7 cellular contexts compared by ENCODE assay signal in genomic region chr9:127778280-127779135, GRCh38. TPM values are rescaled to one million over a fixed set of nuclear protein-coding genes. Genes with fewer than 3 reads are reported as not detected.
DNase-seq lines count a peak whose midpoint lies in the region; ATAC-seq and TF ChIP-seq lines count a peak whose summit lies in the region.

TSS of gene SH2D3C (minus strand) at chr9:127778666. CDS start at chr9:127778627, 39 bp downstream.

- peaks cover 15% of the 10 kb centered on the region for H3F3A ChIP-seq in Loucy (ENCODE audit: low read depth)

- no peak within 1 kb of the TSS for H2AFZ ChIP-seq in Loucy (ENCODE audit: low read length)

- peaks cover 56% of the 10 kb centered on the region for H3K4me1 ChIP-seq in Loucy (ENCODE audit: insufficient read depth, low read length, poor library complexity, severe bottlenecking)

- H4K20me1 ChIP-seq in Loucy (ENCODE audit: insufficient read depth, low read length, poor library complexity, severe bottlenecking): peaks cover 14% of the 10 kb centered on the region

- H3K4me1 Mint-ChIP-seq in activated T-helper 2 cell treated with anti-CD3 and anti-CD28 coated beads, Interferon-gamma antibody, Interleukin-2, Interleukin-4, amounts not matched to agents 10 μg/mL and 5 μg/mL and 100 μg/mL, durations not matched to agents 14 hours and 24 hours and 36 hours (ENCODE audit: low read depth): peaks cover 47% of the 10 kb centered on the region

- H3K27ac ChIP-seq in temporal lobe (ENCODE audit: low read depth, low read length): peak within 1 kb of the TSS; percentile 50

- H3K9ac ChIP-seq in Loucy (ENCODE audit: low read depth, low read length, poor library complexity, severe bottlenecking): peak within 1 kb of the TSS; percentile 92

- peak within 1 kb of the TSS; percentile 98 for H3K4me3 Mint-ChIP-seq in activated T-helper 2 cell treated with anti-CD3 and anti-CD28 coated beads, Interferon-gamma antibody, Interleukin-2, Interleukin-4, amounts not matched to agents 10 μg/mL and 5 μg/mL and 100 μg/mL, durations not matched to agents 14 hours and 24 hours and 36 hours (ENCODE audit: low read depth)

- H3K27me3 ChIP-seq in Loucy (ENCODE audit: insufficient read depth, low read length, poor library complexity, severe bottlenecking): no peaks in the 10 kb centered on the region

- H3K9me3 Mint-ChIP-seq in activated T-helper 2 cell treated with anti-CD3 and anti-CD28 coated beads, Interferon-gamma antibody, Interleukin-2, Interleukin-4, amounts not matched to agents 10 μg/mL and 5 μg/mL and 100 μg/mL, durations not matched to agents 14 hours and 24 hours and 36 hours: no peaks in the 10 kb centered on the region

- H3K4me2 ChIP-seq in Loucy (ENCODE audit: low read depth, low read length, poor library complexity, severe bottlenecking): peak within 1 kb of the TSS; percentile 71

- H3K9me3 ChIP-seq in Loucy (ENCODE audit: insufficient read depth, low read depth, low read length): no peaks in the 10 kb centered on the region

- intact Hi-C loops in activated T-helper 2 cell treated with anti-CD3 and anti-CD28 coated beads, Interferon-gamma antibody, Interleukin-2, Interleukin-4, amounts not matched to agents 10 μg/mL and 5 μg/mL and 100 μg/mL, durations not matched to agents 14 hours and 24 hours and 36 hours (cut with micrococcal nuclease): loop anchor here (10.0 kb wide), 3 partner anchors 286 to 354 kb away; partner anchors contain the start of genes NAIF1, PTGES2, SLC25A25 and ZNF79

- ATAC-seq in GM19455 (IDR thresholded peaks at IDR 0.05; ENCODE audit: unreplicated experiment) (peak; percentile 40), left lobe of liver (peak; percentile 35)

- H3K4me3 ChIP-seq in Loucy (ENCODE audit: low read length, poor library complexity, severe bottlenecking): peak within 1 kb of the TSS; percentile 85

- no peaks in the 10 kb centered on the region for H3K27me3 Mint-ChIP-seq in activated T-helper 2 cell treated with anti-CD3 and anti-CD28 coated beads, Interferon-gamma antibody, Interleukin-2, Interleukin-4, amounts not matched to agents 10 μg/mL and 5 μg/mL and 100 μg/mL, durations not matched to agents 14 hours and 24 hours and 36 hours (ENCODE audit: low read depth)

- no peaks in the 10 kb centered on the region for H3K9me2 ChIP-seq in Loucy (replicated peaks; ENCODE audit: low read depth, low read length)

- DNase-seq in activated T-helper 2 cell treated with anti-CD3 and anti-CD28 coated beads, Interferon-gamma antibody, Interleukin-2, Interleukin-4, amounts not matched to agents 10 μg/mL and 5 μg/mL and 100 μg/mL, durations not matched to agents 14 hours and 24 hours and 36 hours (ENCODE audit: low spot score): peak; percentile 43
- DNase-seq in left lobe of liver (ENCODE audit: low spot score) (no peak), mucosa of gallbladder (ENCODE audit: low spot score) (no peak), SK-N-DZ (ENCODE audit: low spot score) (no peak)

- peaks cover 84% of the 10 kb centered on the region for H3K79me2 ChIP-seq in Loucy (ENCODE audit: insufficient read depth, low read length)

- peak within 1 kb of the TSS; percentile 96 for H3K27ac Mint-ChIP-seq in activated T-helper 2 cell treated with anti-CD3 and anti-CD28 coated beads, Interferon-gamma antibody, Interleukin-2, Interleukin-4, amounts not matched to agents 10 μg/mL and 5 μg/mL and 100 μg/mL, durations not matched to agents 14 hours and 24 hours and 36 hours

- H3K36me3 Mint-ChIP-seq in activated T-helper 2 cell treated with anti-CD3 and anti-CD28 coated beads, Interferon-gamma antibody, Interleukin-2, Interleukin-4, amounts not matched to agents 10 μg/mL and 5 μg/mL and 100 μg/mL, durations not matched to agents 14 hours and 24 hours and 36 hours (ENCODE audit: low read depth): peaks cover 25% of the 10 kb centered on the region

- peaks cover 10% of the 10 kb centered on the region; the same call in 1 of the 2 replicates for H3K36me3 ChIP-seq in Loucy (ENCODE audit: insufficient read depth, low read length)

- TF ChIP-seq CTCF in Loucy (conservative IDR thresholded peaks at IDR 0.05; ENCODE audit: low read length): no peak

RNA-seq across cellular contexts. Expression of gene SH2D3C, which starts in this region (rescaled TPM):
- 23.6 and 25.1 TPM in 2 replicates for total RNA-seq in activated T-helper 2 cell treated with anti-CD3 and anti-CD28 coated beads, Interferon-gamma antibody, Interleukin-2, Interleukin-4, amounts not matched to agents 10 μg/mL and 5 μg/mL and 100 μg/mL, durations not matched to agents 14 hours and 24 hours and 36 hours
- total RNA-seq in left lobe of liver (3.4 TPM), temporal lobe (5.4 TPM), mucosa of gallbladder (9.1 TPM)
- polyA plus RNA-seq in SK-N-DZ (2014; cell fraction: cytosol; rRNA removed): 5.8 and 6.9 TPM in 2 replicates
- 4.2 and 9.0 TPM in 2 replicates for polyA plus RNA-seq in SK-N-DZ (2014; cell fraction: nucleus; rRNA removed)
